In genomic region chr17:57463103-57463885, GRCh38 we compare ENCODE assay signal across 8 cellular contexts.
DNase-seq lines count a peak whose midpoint lies in the region; ATAC-seq lines count a peak whose summit lies in the region.

No MANE protein-coding gene starts in this region.

- intact Hi-C loops in left colon (cut with DNase I, micrococcal nuclease) = no loop called here

- peak overlapping the region; percentile 0 for H3K4me3 Mint-ChIP-seq in activated CD4-positive, alpha-beta memory T cell treated with anti-CD3 and anti-CD28 coated beads, Interleukin-2, amount 10 ng/mL, durations not matched to agents 7 days and 5 days

- H3K4me1 Mint-ChIP-seq in activated CD4-positive, alpha-beta memory T cell treated with anti-CD3 and anti-CD28 coated beads, Interleukin-2, amount 10 ng/mL, durations not matched to agents 7 days and 5 days = peaks cover 62% of the 10 kb centered on the region

- POLR2A ChIA-PET in activated CD4-positive, alpha-beta memory T cell treated with anti-CD3 and anti-CD28 coated beads, Interleukin-2, amount 10 ng/mL, durations not matched to agents 7 days and 5 days (lab: Charles Lee) = interaction anchor here (1.1 kb wide), 1 partner anchor 18 kb away, joined by 3 read pairs; no protein-coding TSS in a partner anchor

- peak; percentile 55 for DNase-seq in activated gamma-delta T cell treated with anti-CD3 and anti-CD28 coated beads, Interleukin-2, amount 50 U/mL, for 16 hours (ENCODE audit: low read depth)
- no peak for DNase-seq in activated gamma-delta T cell treated with Interleukin-2 at 50 U/mL for 16 hours
- DNase-seq in activated CD4-positive, alpha-beta memory T cell treated with anti-CD3 and anti-CD28 coated beads, Interleukin-2, amount 10 ng/mL, durations not matched to agents 7 days and 5 days = peak; percentile 73
- DNase-seq in kidney tubule cell (ENCODE audit: low spot score) = peak; percentile 96
- DNase-seq in left colon = no peak
- no peak for DNase-seq in NCI-H2107 treated with DMSO at 0.1 percent for 48 hours (lab: John Stamatoyannopoulos, UW; ENCODE audit: unreplicated experiment)
- DNase-seq in Kasumi-1 (lab: John Stamatoyannopoulos, UW) = no peak

- peak; percentile 86 for ATAC-seq in HG03066 (IDR thresholded peaks at IDR 0.05; ENCODE audit: low read depth, unreplicated experiment)
- no peak for ATAC-seq in left colon

- no peaks in the 10 kb centered on the region for H3K27me3 Mint-ChIP-seq in activated CD4-positive, alpha-beta memory T cell treated with anti-CD3 and anti-CD28 coated beads, Interleukin-2, amount 10 ng/mL, durations not matched to agents 7 days and 5 days

- H3K9me3 Mint-ChIP-seq in activated CD4-positive, alpha-beta memory T cell treated with anti-CD3 and anti-CD28 coated beads, Interleukin-2, amount 10 ng/mL, durations not matched to agents 7 days and 5 days = no peaks in the 10 kb centered on the region

- peaks cover 6% of the 10 kb centered on the region for H3K36me3 Mint-ChIP-seq in activated CD4-positive, alpha-beta memory T cell treated with anti-CD3 and anti-CD28 coated beads, Interleukin-2, amount 10 ng/mL, durations not matched to agents 7 days and 5 days (ENCODE audit: low read depth)

- CTCF ChIA-PET in activated CD4-positive, alpha-beta memory T cell treated with anti-CD3 and anti-CD28 coated beads, Interleukin-2, amount 10 ng/mL, durations not matched to agents 7 days and 5 days (lab: Charles Lee) = no interaction called here

- peak overlapping the region; percentile 68 for H3K27ac Mint-ChIP-seq in activated CD4-positive, alpha-beta memory T cell treated with anti-CD3 and anti-CD28 coated beads, Interleukin-2, amount 10 ng/mL, durations not matched to agents 7 days and 5 days

Comparison
In these comparisons a context has a peak if more than half of its experiments do, and no peak if none do; other contexts are left out.
1. DNase-seq: peak in activated gamma-delta T cell treated with anti-CD3 and anti-CD28 coated beads, Interleukin-2, amount 50 U/mL, for 16 hours (single experiment), activated CD4-positive, alpha-beta memory T cell treated with anti-CD3 and anti-CD28 coated beads, Interleukin-2, amount 10 ng/mL, durations not matched to agents 7 days and 5 days (single experiment) and kidney tubule cell (single experiment); none in activated gamma-delta T cell treated with Interleukin-2 at 50 U/mL for 16 hours (single experiment), left colon (0 of 2), NCI-H2107 treated with DMSO at 0.1 percent for 48 hours (single experiment) and Kasumi-1 (0 of 2).